ENCODE assay signal across 9 cellular contexts in the genomic region with DNA sequence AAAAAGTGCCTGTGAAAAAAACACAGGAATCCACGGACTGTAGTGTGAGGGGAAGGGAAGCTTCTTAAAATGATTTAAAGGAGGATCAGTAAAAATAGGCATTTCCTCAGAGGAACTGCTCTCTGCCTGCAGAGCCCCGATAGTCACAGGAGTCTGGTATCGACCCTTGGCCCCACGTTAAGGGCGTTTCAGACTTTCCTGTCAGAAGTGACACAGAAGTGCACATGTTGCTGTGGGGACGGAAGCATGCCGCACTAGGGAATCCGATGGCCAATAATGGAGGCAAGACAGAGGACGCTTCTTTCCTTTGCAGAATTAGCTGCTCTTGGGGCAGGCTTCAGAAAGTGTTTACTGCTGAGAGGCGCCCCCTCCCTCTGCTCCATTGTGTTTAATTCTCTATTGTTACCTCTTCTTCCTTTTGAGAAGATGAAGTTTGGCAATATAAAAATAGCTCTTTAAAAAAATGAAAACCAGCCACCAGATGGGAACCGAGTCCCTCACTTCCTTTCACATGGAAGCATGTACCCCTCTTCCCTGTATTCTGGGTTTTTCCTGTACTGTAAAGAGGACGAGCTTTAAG.
DNase-seq lines count a peak whose midpoint lies in the region; ATAC-seq, FAIRE-seq and TF ChIP-seq lines count a peak whose summit lies in the region.
"Had no signal": no experiment of that assay in that cellular context is flagged by ENCODE, and none has a peak within 500 bp of the region (broad histone marks: within the 10 kb centered on the region; RNA-seq: fewer than 3 reads in every experiment).

No MANE protein-coding gene starts in this region.

- SMC1A ChIA-PET in GM12878 (lab: Charles Lee; ENCODE audit: uncharacterized antibody, unreplicated experiment) = interaction anchor here (0.9 to 4.6 kb wide), 16 partner anchors 10 to 99 kb away, joined by 3 to 26 read pairs (median 6); no protein-coding TSS in a partner anchor

- no CpG with 5 or more reads among the region's 12 CpGs for WGBS in H9 (ENCODE audit: extremely low coverage, insufficient read length, low lambda C conversion rate)
- WGBS in GM12878 (ENCODE audit: insufficient coverage, insufficient replicate concordance, low lambda C conversion rate, missing lambda C conversion rate) = 92% methylated on average over 12 of the region's 12 CpGs

- peak overlapping the region; percentile 87 for H3K4me2 ChIP-seq in BLaER1
- H3K4me2 ChIP-seq in H9 (ENCODE audit: insufficient read depth, insufficient read length, low read length) = no peak overlapping the region
- 0 out of 2 replicates have a peak overlapping the region, but pooled peaks have one; percentile 17 for H3K4me2 ChIP-seq in GM12878 (ENCODE audit: control insufficient read depth, insufficient read depth)

- no peak for FAIRE-seq in GM12878 (lab: Jason Lieb, UNC)

- no peak overlapping the region for H2BK12ac ChIP-seq in H9 (ENCODE audit: insufficient read length, low read depth, low read length)

- CTCF ChIA-PET in GM12878 (lab: Yijun Ruan, JAX) (interaction anchor here (0.9 to 2.2 kb wide), 8 partner anchors 9 to 100 kb away, joined by 3 to 7 read pairs (median 4); no protein-coding TSS in a partner anchor), A673 (lab: Charles Lee) (no interaction called here), RWPE1 (lab: Yijun Ruan, JAX) (interaction anchor here (0.6 kb wide), 1 partner anchor 14 kb away, joined by 3 read pairs; no protein-coding TSS in a partner anchor)

- H3K18ac ChIP-seq in H9 (ENCODE audit: insufficient read length, low read depth, low read length) = no peak overlapping the region

- no peak overlapping the region for H4K8ac ChIP-seq in H9 (replicated peaks; ENCODE audit: insufficient read length, low read depth, low read length)

- H2BK20ac ChIP-seq in H9 (ENCODE audit: low read depth, low read length, poor library complexity, severe bottlenecking) = no peak overlapping the region

- peaks cover 2% of the 10 kb centered on the region for H3K23me2 ChIP-seq in H9 (ENCODE audit: insufficient read length, low read depth, low read length, poor library complexity, severe bottlenecking)

- no peak overlapping the region for H3K4me3 Mint-ChIP-seq in H9
- H3K4me3 Mint-ChIP-seq in natural killer cell treated with Interleukin-12 subunit alpha and Interleukin-12 subunit beta and Interleukin-15 and Interleukin-18, amount 100 ng/mL, for 72 hours = no peak overlapping the region

- H4K20me1 ChIP-seq in BLaER1 (peaks cover 100% of the 10 kb centered on the region), H9 (ENCODE audit: control insufficient read depth, insufficient read depth, insufficient read length) (peaks cover 6% of the 10 kb centered on the region), GM12878 (ENCODE audit: control insufficient read depth, insufficient read depth) (no peaks in the 10 kb centered on the region)

- RAD21 ChIA-PET in GM12878 (lab: Charles Lee; ENCODE audit: unreplicated experiment) = interaction anchor here (1.6 to 2.5 kb wide), 4 partner anchors 14 to 81 kb away, joined by 4 to 15 read pairs (median 8); no protein-coding TSS in a partner anchor

- no peak overlapping the region for H2BK15ac ChIP-seq in H9 (ENCODE audit: low read depth, low read length)

- H3K4me1 ChIP-seq in BLaER1 (peaks cover 100% of the 10 kb centered on the region), H9 (ENCODE audit: insufficient read depth, low read length) (peaks cover 9% of the 10 kb centered on the region; the same call in 1 of the 2 replicates), GM12878 (ENCODE audit: control insufficient read depth, insufficient read depth, low read length) (peaks cover 26% of the 10 kb centered on the region), A673 (ENCODE audit: insufficient read depth, low read length, poor library complexity, severe bottlenecking) (peaks cover 21% of the 10 kb centered on the region)

- H3K9ac ChIP-seq in BLaER1 (peak overlapping the region; percentile 68), H9 (ENCODE audit: extremely low read depth, insufficient read length, low read length) (no peak overlapping the region), GM12878 (ENCODE audit: control insufficient read depth, insufficient read depth, low read length) (no peak overlapping the region)

- TF ChIP-seq CTCF in H9 (conservative IDR thresholded peaks at IDR 0.05) = no peak
- no peak for TF ChIP-seq CTCF in GM12878 (IDR thresholded peaks at IDR 0.05 in 2 of 3, conservative IDR thresholded peaks at IDR 0.05 in 1 of 3; ENCODE audit: control insufficient read depth in 2 of 3, extremely low read depth in 1 of 3, insufficient read depth in 1 of 3, low read depth in 3 of 3, low read length in 3 of 3)
- TF ChIP-seq CTCF in A673 (conservative IDR thresholded peaks at IDR 0.05; ENCODE audit: low read depth, low read length) = no peak
- TF ChIP-seq CTCF in RWPE1 (conservative IDR thresholded peaks at IDR 0.05; ENCODE audit: low read depth) = no peak

- peaks cover 91% of the 10 kb centered on the region for H3K36me3 ChIP-seq in BLaER1
- peaks cover 9 to 17% of the 10 kb centered on the region in 2 experiments for H3K36me3 ChIP-seq in GM12878 (ENCODE audit: control insufficient read depth in 2 of 2, insufficient read depth in 2 of 2, low read length in 1 of 2)
- H3K36me3 ChIP-seq in A673 (ENCODE audit: insufficient read depth, low read length, poor library complexity, severe bottlenecking) = no peaks in the 10 kb centered on the region

- H3K4ac ChIP-seq in H9 (ENCODE audit: low read depth, low read length) = no peak overlapping the region

- H3K4me1 Mint-ChIP-seq in H9 = peaks cover 58 to 65% of the 10 kb centered on the region in 2 experiments
- H3K4me1 Mint-ChIP-seq in natural killer cell treated with Interleukin-12 subunit alpha and Interleukin-12 subunit beta and Interleukin-15 and Interleukin-18, amount 100 ng/mL, for 72 hours (ENCODE audit: low read depth in 2 of 2) = peaks cover 25 to 63% of the 10 kb centered on the region in 2 donors

- H3K9me3 Mint-ChIP-seq in H9 = no peaks in the 10 kb centered on the region
- H3K9me3 Mint-ChIP-seq in natural killer cell treated with Interleukin-12 subunit alpha and Interleukin-12 subunit beta and Interleukin-15 and Interleukin-18, amount 100 ng/mL, for 72 hours = peaks cover 3% of the 10 kb centered on the region

- H2BK120ac ChIP-seq in H9 (ENCODE audit: low read depth, low read length, poor library complexity, severe bottlenecking) = no peak overlapping the region

- no peak overlapping the region for H2AK5ac ChIP-seq in H9 (ENCODE audit: insufficient read length, low read length)

- H3K36me3 Mint-ChIP-seq in H9 (ENCODE audit: insufficient read depth in 1 of 3, low read depth in 3 of 3) = peaks cover 10 to 24% (median 13%) of the 10 kb centered on the region in 3 experiments
- H3K36me3 Mint-ChIP-seq in natural killer cell treated with Interleukin-12 subunit alpha and Interleukin-12 subunit beta and Interleukin-15 and Interleukin-18, amount 100 ng/mL, for 72 hours = no peaks in the 10 kb centered on the region

- H2BK5ac ChIP-seq in H9 (ENCODE audit: insufficient read length, low read length) = no peak overlapping the region

- no peak overlapping the region; the same call in 1 of the 2 replicates for H3K14ac ChIP-seq in H9 (ENCODE audit: insufficient read depth, low read length)

- H4K91ac ChIP-seq in H9 (ENCODE audit: insufficient read length, low read depth, low read length) = no peak overlapping the region

- no TSS peak for BruUV-seq in GM12878 (replicated peaks; lab: Mats Ljungman, UMichigan)
- BruUV-seq in A673 (replicated peaks; lab: Mats Ljungman, UMichigan) = no TSS peak

- H2AFZ ChIP-seq in H9 (ENCODE audit: low read length) (no peak overlapping the region), GM12878 (ENCODE audit: control insufficient read depth, low read depth, low read length) (no peak overlapping the region)

- peaks cover 3% of the 10 kb centered on the region for H3K79me1 ChIP-seq in H9 (ENCODE audit: insufficient read depth, low read depth, low read length, poor library complexity, severe bottlenecking)

- no peak overlapping the region for H3K56ac ChIP-seq in H9 (ENCODE audit: insufficient read length, low read depth, low read length)

- DNase-seq in H9 (no peak), GM12878 (ENCODE audit: low read depth, low spot score) (no peak), A673 (ENCODE audit: low spot score) (no peak), GM03348 (ENCODE audit: low spot score) (no peak), RWPE1 (ENCODE audit: low spot score) (no peak)
- no peak for DNase-seq in natural killer cell treated with Interleukin-12 subunit alpha and Interleukin-12 subunit beta and Interleukin-15 and Interleukin-18, amount 100 ng/mL, for 72 hours (ENCODE audit: low spot score)
- DNase-seq: NCI-H524 had no signal

- no peaks in the 10 kb centered on the region for H3K27me3 Mint-ChIP-seq in H9 (ENCODE audit: low read depth)
- H3K27me3 Mint-ChIP-seq in natural killer cell treated with Interleukin-12 subunit alpha and Interleukin-12 subunit beta and Interleukin-15 and Interleukin-18, amount 100 ng/mL, for 72 hours = no peaks in the 10 kb centered on the region

- H4K5ac ChIP-seq in H9 (ENCODE audit: insufficient read length, low read depth, low read length) = no peak overlapping the region

- intact Hi-C loops in GM12878 (cut with micrococcal nuclease; ENCODE audit: unreplicated experiment) (no loop called here), A673 (cut with micrococcal nuclease; ENCODE audit: unreplicated experiment) (no loop called here)

- no peak for ATAC-seq in GM12878
- no peak for ATAC-seq in natural killer cell treated with Interleukin-12 subunit alpha and Interleukin-12 subunit beta and Interleukin-15 and Interleukin-18, amount 100 ng/mL, for 72 hours
- no peak for ATAC-seq in HG02610 (IDR thresholded peaks at IDR 0.05; ENCODE audit: unreplicated experiment)

- no peak overlapping the region for H3K23ac ChIP-seq in H9 (ENCODE audit: insufficient read length, low read depth, low read length)

- H3K79me2 ChIP-seq in H9 (ENCODE audit: insufficient read depth, low read length) (peaks cover 39% of the 10 kb centered on the region), GM12878 (ENCODE audit: control insufficient read depth, insufficient read depth, low read length) (peaks cover 96% of the 10 kb centered on the region)

- POLR2A ChIA-PET in GM12878 (lab: Charles Lee) (interaction anchor here (0.6 to 2.3 kb wide), 5 partner anchors 23 to 100 kb away, joined by 3 to 15 read pairs (median 5); no protein-coding TSS in a partner anchor), A673 (lab: Charles Lee; ENCODE audit: low non-redundant PET) (no interaction called here), RWPE1 (lab: Yijun Ruan, JAX; ENCODE audit: low non-redundant PET) (no interaction called here)

- no peak for TF ChIP-seq POLR2A in GM12878 (IDR thresholded peaks at IDR 0.05; ENCODE audit: low read depth, low read length)

- H3K27me3 ChIP-seq in BLaER1 (no peaks in the 10 kb centered on the region), H9 (ENCODE audit: insufficient read depth, low read length) (no peaks in the 10 kb centered on the region), GM12878 (replicated peaks in 1 of 2; ENCODE audit: control insufficient read depth in 2 of 2, insufficient read depth in 2 of 2, low read length in 1 of 2) (no peaks in the 10 kb centered on the region), A673 (replicated peaks; ENCODE audit: insufficient read depth, low read depth, low read length, poor library complexity) (no peaks in the 10 kb centered on the region)

- no peak overlapping the region for H3T11ph ChIP-seq in H9 (ENCODE audit: low read length)

- no peak for TF ChIP-seq RAD21 in GM12878 (IDR thresholded peaks at IDR 0.05; ENCODE audit: insufficient read depth, low read depth, low read length)

- no peak for TF ChIP-seq EP300 in GM12878 (IDR thresholded peaks at IDR 0.05; ENCODE audit: borderline replicate concordance in 1 of 2, control insufficient read depth in 1 of 2, low read depth in 2 of 2, low read length in 2 of 2)

- peak overlapping the region; percentile 72 for H3K27ac ChIP-seq in BLaER1
- no peak overlapping the region for H3K27ac ChIP-seq in H9 (ENCODE audit: insufficient read length, low read depth, low read length)
- H3K27ac ChIP-seq in GM12878 (ENCODE audit: control insufficient read depth, insufficient read depth) = peak overlapping the region; percentile 27
- H3K27ac ChIP-seq in A673 (ENCODE audit: low read depth, low read length, poor library complexity, severe bottlenecking) = no peak overlapping the region
- no peak overlapping the region; the same call in 1 of the 2 replicates for H3K27ac ChIP-seq in RWPE1

- H3K9me3 ChIP-seq in BLaER1 = peaks cover 3% of the 10 kb centered on the region; the same call in 1 of the 2 replicates
- H3K9me3 ChIP-seq in H9 (ENCODE audit: control insufficient read depth, low read depth, low read length) = no peaks in the 10 kb centered on the region
- H3K9me3 ChIP-seq in GM12878 (replicated peaks; ENCODE audit: control insufficient read depth, insufficient read depth, low read length) = no peaks in the 10 kb centered on the region
- H3K9me3 ChIP-seq in A673 (ENCODE audit: low read depth, low read length, poor library complexity, severe bottlenecking) = no peaks in the 10 kb centered on the region

- peak overlapping the region; percentile 8 to 52 (median 41); a peak in 4 of 7 replicates for H3K27ac Mint-ChIP-seq in H9
- peak overlapping the region; percentile 2 to 84 for H3K27ac Mint-ChIP-seq in natural killer cell treated with Interleukin-12 subunit alpha and Interleukin-12 subunit beta and Interleukin-15 and Interleukin-18, amount 100 ng/mL, for 72 hours

- H3K4me3 ChIP-seq in BLaER1 (peak overlapping the region; percentile 39; the same call in 1 of the 2 replicates), GM12878 (no peak overlapping the region), A673 (ENCODE audit: low read depth, low read length, poor library complexity, severe bottlenecking) (no peak overlapping the region)

- in situ Hi-C loops in GM12878 (cut with MboI) = no loop called here

Comparison
In these comparisons a context has a peak if more than half of its experiments do, and no peak if none do; other contexts are left out.
1. H3K27ac ChIP-seq: peak in BLaER1 (single experiment) and GM12878 (single experiment); none in H9 (single experiment), A673 (single experiment) and RWPE1 (single experiment).